Comparison of ENCODE assay signal across 1 cellular context in genomic region chr16:25108054-25108453, GRCh38.
A peak's percentile ranks its signal among the peaks of the same experiment; 100 is the strongest.
TF ChIP-seq lines count a peak whose summit lies in the region.

No MANE protein-coding gene starts in this region.

TF ChIP-seq in HepG2, 621 proteins besides CTCF, POLR2A, EP300 and RAD21 (continued from another document):
- TF ChIP-seq ARID5B (CRISPR knock-in tag; IDR thresholded peaks at IDR 0.05) = no peak
- no peak for TF ChIP-seq TOPORS (CRISPR knock-in tag; IDR thresholded peaks at IDR 0.05)
- no peak for TF ChIP-seq ZNF556 (CRISPR knock-in tag; IDR thresholded peaks at IDR 0.05; ENCODE audit: borderline replicate concordance)
- no peak for TF ChIP-seq ZNF3 (CRISPR knock-in tag; IDR thresholded peaks at IDR 0.05)
- no peak for TF ChIP-seq DNMT1 (CRISPR knock-in tag; IDR thresholded peaks at IDR 0.05)
- TF ChIP-seq NR3C1 (CRISPR knock-in tag; IDR thresholded peaks at IDR 0.05) = no peak
- TF ChIP-seq RXRA (CRISPR knock-in tag; IDR thresholded peaks at IDR 0.05) = no peak
- no peak for TF ChIP-seq SIX1 (CRISPR knock-in tag; IDR thresholded peaks at IDR 0.05; ENCODE audit: borderline replicate concordance)
- TF ChIP-seq ZNF670 (CRISPR knock-in tag; IDR thresholded peaks at IDR 0.05; ENCODE audit: borderline replicate concordance) = no peak
- no peak for TF ChIP-seq THAP7 (CRISPR knock-in tag; IDR thresholded peaks at IDR 0.05)
- peak; percentile 35; the same call in 1 of the 2 replicates for TF ChIP-seq FOXK1 (CRISPR knock-in tag; IDR thresholded peaks at IDR 0.05; ENCODE audit: borderline replicate concordance, low read depth)
- TF ChIP-seq RBFOX2 (IDR thresholded peaks at IDR 0.05; ENCODE audit: low read depth, low read length) = no peak
- no peak for TF ChIP-seq GLMP (CRISPR knock-in tag; IDR thresholded peaks at IDR 0.05; ENCODE audit: borderline replicate concordance)
- TF ChIP-seq TFE3 (CRISPR knock-in tag; IDR thresholded peaks at IDR 0.05) = no peak
- TF ChIP-seq CBX5 (CRISPR knock-in tag; IDR thresholded peaks at IDR 0.05; ENCODE audit: borderline replicate concordance) = no peak
- TF ChIP-seq ISL2 (CRISPR knock-in tag; IDR thresholded peaks at IDR 0.05) = no peak
- no peak for TF ChIP-seq CEBPG (CRISPR knock-in tag; IDR thresholded peaks at IDR 0.05)
- TF ChIP-seq SMC3 (IDR thresholded peaks at IDR 0.05; ENCODE audit: low read length) = peak; percentile 16; the same call in 1 of the 2 replicates
- TF ChIP-seq HDAC1 (CRISPR knock-in tag; IDR thresholded peaks at IDR 0.05) = no peak
- peak; percentile 95 for TF ChIP-seq ZBTB33 (CRISPR knock-in tag; IDR thresholded peaks at IDR 0.05)
- TF ChIP-seq RNF2 (conservative IDR thresholded peaks at IDR 0.05; ENCODE audit: low read depth) = no peak
- TF ChIP-seq ZNF710 (CRISPR knock-in tag; IDR thresholded peaks at IDR 0.05; ENCODE audit: borderline replicate concordance) = no peak
